20 cellular contexts compared by ENCODE assay signal in the genomic region with DNA sequence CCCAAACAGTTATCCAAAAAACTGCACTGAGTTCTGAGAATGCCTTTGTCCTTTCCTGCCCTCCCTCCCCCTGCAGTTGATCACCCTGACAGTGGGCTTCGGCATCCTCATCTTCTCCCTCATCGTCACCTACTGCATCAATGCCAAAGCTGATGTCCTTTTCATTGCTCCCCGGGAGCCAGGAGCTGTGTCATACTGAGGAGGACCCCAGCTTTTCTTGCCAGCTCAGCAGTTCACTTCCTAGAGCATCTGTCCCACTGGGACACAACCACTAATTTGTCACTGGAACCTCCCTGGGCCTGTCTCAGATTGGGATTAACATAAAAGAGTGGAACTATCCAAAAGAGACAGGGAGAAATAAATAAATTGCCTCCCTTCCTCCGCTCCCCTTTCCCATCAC. TPM values are rescaled to one million over a fixed set of nuclear protein-coding genes. Genes with fewer than 3 reads are reported as not detected.
"Had no signal": no experiment of that assay in that cellular context is flagged by ENCODE, and none has a peak within 500 bp of the region (broad histone marks: within the 10 kb centered on the region; RNA-seq: fewer than 3 reads in every experiment).

No MANE protein-coding gene starts in this region.

- DNase-seq: activated CD4-positive, CD25-positive, alpha-beta regulatory T cell treated with anti-CD3 and anti-CD28 coated beads, Interleukin-2, amount 50 U/mL, for 72 hours; aorta; cerebellar nuclear complex; dermis blood vessel endothelial cell; left ventricle myocardium inferior; right cardiac atrium; stimulated activated CD4-positive, alpha-beta T cell treated with anti-CD3 and anti-CD28 coated beads, Interleukin-4, amount 100 ng/mL, for 4 hours; T-cell; T1000 had no signal

- H3K27ac ChIP-seq: breast epithelium, hepatocyte, left ventricle myocardium inferior had no signal

- H3K4me1 ChIP-seq: breast epithelium, left ventricle myocardium inferior had no signal

- H3K4me2 ChIP-seq: hepatocyte, smooth muscle cell had no signal

- H3K4me3 ChIP-seq: breast epithelium, hepatocyte, left ventricle myocardium inferior, smooth muscle cell had no signal

- H3K27me3 Mint-ChIP-seq: activated naive CD8-positive, alpha-beta T cell; memory B cell; progenitor cell of endocrine pancreas; stimulated activated naive CD8-positive, alpha-beta T cell treated with anti-CD3 and anti-CD28 coated beads, Interleukin-15, Interleukin-2, amounts not matched to agents 100 ng/mL and 50 ng/mL, for 24 hours; T-cell; type B pancreatic cell had no signal

- H3K4me3 Mint-ChIP-seq: activated naive CD8-positive, alpha-beta T cell; memory B cell; nephron; stimulated activated naive CD8-positive, alpha-beta T cell treated with anti-CD3 and anti-CD28 coated beads, Interleukin-15, Interleukin-2, amounts not matched to agents 100 ng/mL and 50 ng/mL, for 24 hours; T-cell; type B pancreatic cell had no signal

- H3K27ac Mint-ChIP-seq: nephron; progenitor cell of endocrine pancreas; stimulated activated naive CD8-positive, alpha-beta T cell treated with anti-CD3 and anti-CD28 coated beads, Interleukin-15, Interleukin-2, amounts not matched to agents 100 ng/mL and 50 ng/mL, for 24 hours; T-cell; type B pancreatic cell had no signal

- H3K9me3 ChIP-seq: breast epithelium, left ventricle myocardium inferior had no signal

- H3K27me3 ChIP-seq: breast epithelium, hepatocyte had no signal

- H3K9me3 Mint-ChIP-seq: memory B cell; nephron; stimulated activated naive CD8-positive, alpha-beta T cell treated with anti-CD3 and anti-CD28 coated beads, Interleukin-15, Interleukin-2, amounts not matched to agents 100 ng/mL and 50 ng/mL, for 24 hours; T-cell; type B pancreatic cell had no signal

- ATAC-seq: right cardiac atrium, T-cell had no signal

- FAIRE-seq: keratinocyte had no signal

RNA-seq across cellular contexts. Expression of gene NHLH1, which starts 8.8 kb away (rescaled TPM):
- total RNA-seq: epithelial cell of proximal tubule, left ventricle myocardium inferior, smooth muscle cell had no signal
- polyA plus RNA-seq: aorta, hepatocyte had no signal
